1 cellular context compared by ENCODE assay signal in the genomic region with DNA sequence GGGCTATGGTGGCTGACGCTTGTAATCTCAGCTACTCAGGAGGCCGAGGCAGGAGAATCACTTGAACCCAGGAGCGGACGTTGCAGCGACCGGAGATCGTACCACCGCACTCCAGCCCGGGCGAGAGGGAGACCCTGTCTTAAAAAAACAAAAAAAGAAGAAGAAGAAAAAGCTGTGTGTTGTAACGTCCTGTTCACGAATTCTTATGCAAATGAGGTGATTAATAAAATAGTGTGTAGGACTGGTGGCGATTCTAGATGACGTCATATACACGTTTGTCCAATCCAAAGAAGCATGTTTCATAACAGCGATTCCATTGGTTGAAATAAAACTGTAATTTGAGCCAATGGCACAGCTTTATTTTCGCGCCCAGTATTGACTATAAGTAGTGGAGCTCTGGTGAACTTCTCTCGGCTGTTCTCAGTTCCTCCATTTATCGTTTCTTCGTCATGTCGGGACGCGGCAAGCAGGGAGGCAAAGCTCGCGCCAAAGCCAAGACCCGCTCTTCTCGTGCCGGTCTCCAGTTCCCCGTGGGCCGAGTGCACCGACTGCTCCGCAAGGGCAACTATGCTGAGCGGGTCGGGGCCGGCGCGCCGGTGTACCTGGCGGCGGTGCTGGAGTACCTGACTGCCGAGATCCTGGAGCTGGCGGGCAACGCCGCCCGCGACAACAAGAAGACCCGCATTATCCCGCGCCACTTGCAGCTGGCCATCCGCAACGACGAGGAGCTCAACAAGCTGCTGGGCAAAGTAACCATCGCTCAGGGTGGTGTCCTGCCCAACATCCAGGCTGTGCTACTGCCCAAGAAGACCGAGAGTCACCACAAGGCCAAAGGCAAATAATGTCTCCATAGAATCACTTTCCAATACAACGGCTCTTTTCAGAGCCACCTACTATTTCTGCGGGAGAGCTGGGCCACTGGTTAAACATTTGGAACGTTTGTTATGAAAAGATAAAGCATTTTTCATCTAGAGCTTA.
A peak's percentile ranks its signal among the peaks of the same experiment; 100 is the strongest.
TF ChIP-seq lines count a peak whose summit lies in the region.

No MANE protein-coding gene starts in this region.

TF ChIP-seq in K562, 482 proteins besides CTCF, POLR2A, EP300 and RAD21 (continued from another document and continues in another):
- TF ChIP-seq ETS1 (conservative IDR thresholded peaks at IDR 0.05; ENCODE audit: control insufficient read depth, low read depth, low read length) (peak; percentile 61), MTA3 (IDR thresholded peaks at IDR 0.05; ENCODE audit: borderline replicate concordance) (peak; percentile 96), HOXB6 (CRISPR knock-in tag; IDR thresholded peaks at IDR 0.05; ENCODE audit: borderline replicate concordance) (no peak), SRSF7 (optimal IDR thresholded peaks at IDR 0.05; ENCODE audit: low read depth, low read length) (no peak), TSC22D4 (tag; IDR thresholded peaks at IDR 0.05) (no peak), POLR2G (IDR thresholded peaks at IDR 0.05; ENCODE audit: low read depth, low read length) (peak; percentile 95), ZNF76 (CRISPR knock-in tag; IDR thresholded peaks at IDR 0.05; ENCODE audit: borderline replicate concordance) (no peak), ZNF232 (CRISPR knock-in tag; IDR thresholded peaks at IDR 0.05) (no peak), ZNF212 (CRISPR knock-in tag; IDR thresholded peaks at IDR 0.05) (no peak), NFYB (IDR thresholded peaks at IDR 0.05; ENCODE audit: extremely low read depth, insufficient read length) (peak; percentile 48), TOE1 (IDR thresholded peaks at IDR 0.05; ENCODE audit: borderline replicate concordance) (no peak), TOE1 (CRISPR knock-in tag; IDR thresholded peaks at IDR 0.05; ENCODE audit: borderline replicate concordance, low read depth) (no peak), MNT (conservative IDR thresholded peaks at IDR 0.05) (peak in 1 of 2 experiments; percentile 32; a peak in 1 of 4 replicates), KHSRP (IDR thresholded peaks at IDR 0.05) (no peak), ZNF830 (CRISPR knock-in tag; IDR thresholded peaks at IDR 0.05) (no peak), ZNF398 (CRISPR knock-in tag; IDR thresholded peaks at IDR 0.05) (no peak), ZC3H4 (CRISPR knock-in tag; IDR thresholded peaks at IDR 0.05; ENCODE audit: borderline replicate concordance) (peak; percentile 20; the same call in 1 of the 2 replicates), FIP1L1 (IDR thresholded peaks at IDR 0.05; ENCODE audit: low read depth, low read length, poor library complexity, severe bottlenecking) (peak; percentile 99), YY1 (IDR thresholded peaks at IDR 0.05; ENCODE audit: borderline replicate concordance in 1 of 3, control insufficient read depth in 1 of 3, extremely low read depth in 1 of 3, insufficient read depth in 3 of 3, insufficient read length in 1 of 3, insufficient replicate concordance in 2 of 3, low read depth in 1 of 3, low read length in 2 of 3) (peak in 2 of 3 experiments; percentile 19 to 72), ZFP1 (CRISPR knock-in tag; IDR thresholded peaks at IDR 0.05) (no peak), MCM7 (IDR thresholded peaks at IDR 0.05) (no peak), SMARCB1 (IDR thresholded peaks at IDR 0.05; ENCODE audit: insufficient read length, low read depth) (no peak), TAF9B (IDR thresholded peaks at IDR 0.05; ENCODE audit: partially characterized antibody) (peak; percentile 62), MGA (IDR thresholded peaks at IDR 0.05) (no peak), ZNF124 (CRISPR knock-in tag; IDR thresholded peaks at IDR 0.05) (no peak), RBM25 (IDR thresholded peaks at IDR 0.05; ENCODE audit: low read depth, low read length, severe bottlenecking) (peak; percentile 67), ZFX (CRISPR knock-in tag; IDR thresholded peaks at IDR 0.05) (peak; percentile 10; the same call in 1 of the 2 replicates), ZNF75A (CRISPR knock-in tag; IDR thresholded peaks at IDR 0.05) (no peak), CEBPG (CRISPR knock-in tag; IDR thresholded peaks at IDR 0.05) (no peak), CEBPG (tag; conservative IDR thresholded peaks at IDR 0.05 in 1 of 2, IDR thresholded peaks at IDR 0.05 in 1 of 2) (peak in 1 of 2 experiments; percentile 61; a peak in 2 of 4 replicates), MAFG (tag; conservative IDR thresholded peaks at IDR 0.05) (no peak), LEF1 (IDR thresholded peaks at IDR 0.05) (no peak), JUN (IDR thresholded peaks at IDR 0.05; ENCODE audit: borderline replicate concordance, low read depth, low read length) (peak; percentile 89; the same call in 1 of the 2 replicates), JUN (CRISPR knock-in tag; IDR thresholded peaks at IDR 0.05; ENCODE audit: borderline replicate concordance) (no peak), NFIX (CRISPR knock-in tag; IDR thresholded peaks at IDR 0.05; ENCODE audit: low read depth) (no peak), HDAC1 (IDR thresholded peaks at IDR 0.05) (no peak), ZNF717 (CRISPR knock-in tag; IDR thresholded peaks at IDR 0.05) (no peak)
- TF ChIP-seq, protein P1, sequence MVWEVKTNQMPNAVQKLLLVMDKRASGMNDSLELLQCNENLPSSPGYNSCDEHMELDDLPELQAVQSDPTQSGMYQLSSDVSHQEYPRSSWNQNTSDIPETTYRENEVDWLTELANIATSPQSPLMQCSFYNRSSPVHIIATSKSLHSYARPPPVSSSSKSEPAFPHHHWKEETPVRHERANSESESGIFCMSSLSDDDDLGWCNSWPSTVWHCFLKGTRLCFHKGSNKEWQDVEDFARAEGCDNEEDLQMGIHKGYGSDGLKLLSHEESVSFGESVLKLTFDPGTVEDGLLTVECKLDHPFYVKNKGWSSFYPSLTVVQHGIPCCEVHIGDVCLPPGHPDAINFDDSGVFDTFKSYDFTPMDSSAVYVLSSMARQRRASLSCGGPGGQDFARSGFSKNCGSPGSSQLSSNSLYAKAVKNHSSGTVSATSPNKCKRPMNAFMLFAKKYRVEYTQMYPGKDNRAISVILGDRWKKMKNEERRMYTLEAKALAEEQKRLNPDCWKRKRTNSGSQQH (CRISPR knock-in tag; IDR thresholded peaks at IDR 0.05): no peak
- TF ChIP-seq, protein P2, sequence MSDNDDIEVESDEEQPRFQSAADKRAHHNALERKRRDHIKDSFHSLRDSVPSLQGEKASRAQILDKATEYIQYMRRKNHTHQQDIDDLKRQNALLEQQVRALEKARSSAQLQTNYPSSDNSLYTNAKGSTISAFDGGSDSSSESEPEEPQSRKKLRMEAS (CRISPR knock-in tag; IDR thresholded peaks at IDR 0.05): no peak
